ENCODE assay signal across 8 cellular contexts in the genomic region with DNA sequence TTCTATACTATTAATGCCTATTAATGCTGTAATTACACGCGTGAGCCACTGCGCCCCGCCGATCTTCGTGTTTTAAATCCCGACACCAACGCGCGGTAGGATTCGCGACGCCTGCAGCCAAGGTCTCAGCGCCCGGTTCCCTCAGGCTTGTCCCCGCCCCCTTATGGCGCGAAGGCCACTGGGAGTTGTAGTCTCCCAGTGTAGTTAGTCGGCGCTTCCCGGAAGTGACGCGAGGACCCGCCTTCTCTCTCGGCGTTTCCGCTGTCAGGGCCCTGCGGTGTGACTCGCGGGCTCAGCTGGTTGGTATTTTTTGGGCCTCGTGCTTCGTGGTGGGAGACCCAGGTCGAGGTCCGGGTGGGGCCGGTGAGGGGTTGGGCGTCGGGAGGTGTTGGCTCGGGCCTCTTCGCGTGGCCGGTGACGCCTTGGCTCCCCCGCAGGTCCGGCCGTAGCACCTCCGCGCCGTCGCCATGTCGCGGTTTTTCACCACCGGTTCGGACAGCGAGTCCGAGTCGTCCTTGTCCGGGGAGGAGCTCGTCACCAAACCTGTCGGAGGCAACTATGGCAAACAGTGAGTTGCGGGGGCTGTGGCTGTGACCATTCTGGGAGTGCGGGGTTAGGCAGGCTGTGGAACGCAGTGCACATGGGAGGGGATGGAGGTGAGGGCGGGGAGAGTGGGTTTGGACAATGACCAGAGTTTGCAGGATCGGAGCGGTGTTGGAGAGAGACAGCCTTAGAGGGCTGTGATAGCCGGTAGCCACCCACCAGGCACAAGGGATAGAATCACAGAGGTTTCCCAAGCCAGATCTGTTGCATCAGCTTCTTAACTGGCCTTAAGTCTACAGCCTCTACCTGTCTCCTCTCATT. TPM values are rescaled to one million over a fixed set of nuclear protein-coding genes. Genes with fewer than 3 reads are reported as not detected.
DNase-seq lines count a peak whose midpoint lies in the region; ATAC-seq and TF ChIP-seq lines count a peak whose summit lies in the region.
"Not testable (repeated sequence)": the region's sequence is repeated elsewhere in the genome, so short reads cannot be mapped to it uniquely, and the experiment has no call there.

A gene with protein sequence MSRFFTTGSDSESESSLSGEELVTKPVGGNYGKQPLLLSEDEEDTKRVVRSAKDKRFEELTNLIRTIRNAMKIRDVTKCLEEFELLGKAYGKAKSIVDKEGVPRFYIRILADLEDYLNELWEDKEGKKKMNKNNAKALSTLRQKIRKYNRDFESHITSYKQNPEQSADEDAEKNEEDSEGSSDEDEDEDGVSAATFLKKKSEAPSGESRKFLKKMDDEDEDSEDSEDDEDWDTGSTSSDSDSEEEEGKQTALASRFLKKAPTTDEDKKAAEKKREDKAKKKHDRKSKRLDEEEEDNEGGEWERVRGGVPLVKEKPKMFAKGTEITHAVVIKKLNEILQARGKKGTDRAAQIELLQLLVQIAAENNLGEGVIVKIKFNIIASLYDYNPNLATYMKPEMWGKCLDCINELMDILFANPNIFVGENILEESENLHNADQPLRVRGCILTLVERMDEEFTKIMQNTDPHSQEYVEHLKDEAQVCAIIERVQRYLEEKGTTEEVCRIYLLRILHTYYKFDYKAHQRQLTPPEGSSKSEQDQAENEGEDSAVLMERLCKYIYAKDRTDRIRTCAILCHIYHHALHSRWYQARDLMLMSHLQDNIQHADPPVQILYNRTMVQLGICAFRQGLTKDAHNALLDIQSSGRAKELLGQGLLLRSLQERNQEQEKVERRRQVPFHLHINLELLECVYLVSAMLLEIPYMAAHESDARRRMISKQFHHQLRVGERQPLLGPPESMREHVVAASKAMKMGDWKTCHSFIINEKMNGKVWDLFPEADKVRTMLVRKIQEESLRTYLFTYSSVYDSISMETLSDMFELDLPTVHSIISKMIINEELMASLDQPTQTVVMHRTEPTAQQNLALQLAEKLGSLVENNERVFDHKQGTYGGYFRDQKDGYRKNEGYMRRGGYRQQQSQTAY (plus strand): TSS at position 245 of the 864 bp plus-strand sequence. CDS start 223 bp downstream, at position 468.

- H3K27ac ChIP-seq in CD8-positive, alpha-beta T cell (ENCODE audit: low read depth, low read length), result not testable (repeated sequence)

- not testable (repeated sequence) for H3K27ac Mint-ChIP-seq in CD8-positive, alpha-beta T cell; IgD-negative memory B cell; stimulated activated memory B cell treated with anti-CD40 and anti-IgM and Interleukin-4, amounts not matched to agents 10 μg/mL and 1 μg/mL and 100 μg/mL, for 72 hours

- intact Hi-C loops in CD8-positive, alpha-beta T cell (cut with DNase I, micrococcal nuclease), result not testable (repeated sequence)

- H3K36me3 ChIP-seq in CD8-positive, alpha-beta T cell (ENCODE audit: insufficient read depth, low read length), result not testable (repeated sequence)

- CTCF ChIA-PET in CD8-positive, alpha-beta T cell (lab: Charles Lee), result not testable (repeated sequence)

- H3K36me3 Mint-ChIP-seq in CD8-positive, alpha-beta T cell; IgD-negative memory B cell; activated T-cell treated with anti-CD3 and anti-CD28 coated beads, Interleukin-2, amount 50 U/mL, for 4 hours (ENCODE audit: insufficient read depth); stimulated activated memory B cell treated with anti-CD40 and anti-IgM and Interleukin-4, amounts not matched to agents 10 μg/mL and 1 μg/mL and 100 μg/mL, for 72 hours: not testable (repeated sequence)

- not testable (repeated sequence) for H3K9me3 Mint-ChIP-seq in CD8-positive, alpha-beta T cell; IgD-negative memory B cell; activated T-cell treated with anti-CD3 and anti-CD28 coated beads, Interleukin-2, amount 50 U/mL, for 4 hours; stimulated activated memory B cell treated with anti-CD40 and anti-IgM and Interleukin-4, amounts not matched to agents 10 μg/mL and 1 μg/mL and 100 μg/mL, for 72 hours

- not testable (repeated sequence) for H3K4me1 ChIP-seq in CD8-positive, alpha-beta T cell (ENCODE audit: insufficient read depth, low read length)

- not testable (repeated sequence) for H3K27me3 Mint-ChIP-seq in CD8-positive, alpha-beta T cell (ENCODE audit: low read depth); IgD-negative memory B cell; activated T-cell treated with anti-CD3 and anti-CD28 coated beads, Interleukin-2, amount 50 U/mL, for 4 hours (ENCODE audit: low read depth); stimulated activated memory B cell treated with anti-CD40 and anti-IgM and Interleukin-4, amounts not matched to agents 10 μg/mL and 1 μg/mL and 100 μg/mL, for 72 hours

- not testable (repeated sequence) for H3K4me1 Mint-ChIP-seq in CD8-positive, alpha-beta T cell (ENCODE audit: low read depth); IgD-negative memory B cell; activated T-cell treated with anti-CD3 and anti-CD28 coated beads, Interleukin-2, amount 50 U/mL, for 4 hours (ENCODE audit: low read depth); stimulated activated memory B cell treated with anti-CD40 and anti-IgM and Interleukin-4, amounts not matched to agents 10 μg/mL and 1 μg/mL and 100 μg/mL, for 72 hours

- not testable (repeated sequence) for H3K4me3 ChIP-seq in CD8-positive, alpha-beta T cell (ENCODE audit: low read depth, low read length)

- POLR2A ChIA-PET in CD8-positive, alpha-beta T cell (lab: Charles Lee), result not testable (repeated sequence)

- ATAC-seq in CD8-positive, alpha-beta T cell, result peak; percentile 99
- ATAC-seq in GM19397 (IDR thresholded peaks at IDR 0.05; ENCODE audit: unreplicated experiment), result peak; percentile 99
- peak; percentile 98 for ATAC-seq in HG02870 (IDR thresholded peaks at IDR 0.05; ENCODE audit: unreplicated experiment)
- ATAC-seq in activated T-cell treated with anti-CD3 and anti-CD28 coated beads, Interleukin-2, amount 50 U/mL, for 4 hours, result peak; percentile 100
- peak; percentile 99 for ATAC-seq in esophagus mucosa
- ATAC-seq in stimulated activated memory B cell treated with anti-CD40 and anti-IgM and Interleukin-4, amounts not matched to agents 10 μg/mL and 1 μg/mL and 100 μg/mL, for 72 hours, result peak; percentile 100

- not testable (repeated sequence) for H3K9me3 ChIP-seq in CD8-positive, alpha-beta T cell (ENCODE audit: low read length)

- H3K27me3 ChIP-seq in CD8-positive, alpha-beta T cell (ENCODE audit: insufficient read depth, low read length), result not testable (repeated sequence)

- peak within 1 kb of the TSS; percentile 69 for H3K4me3 Mint-ChIP-seq in CD8-positive, alpha-beta T cell
- H3K4me3 Mint-ChIP-seq in IgD-negative memory B cell, result peak within 1 kb of the TSS in 1 of 4 donors; percentile 71
- H3K4me3 Mint-ChIP-seq in activated T-cell treated with anti-CD3 and anti-CD28 coated beads, Interleukin-2, amount 50 U/mL, for 4 hours; stimulated activated memory B cell treated with anti-CD40 and anti-IgM and Interleukin-4, amounts not matched to agents 10 μg/mL and 1 μg/mL and 100 μg/mL, for 72 hours: not testable (repeated sequence)

- not testable (repeated sequence) for DNase-seq in CD8-positive, alpha-beta T cell; activated T-cell treated with anti-CD3 and anti-CD28 coated beads, Interleukin-2, amount 50 U/mL, for 4 hours; lung microvascular endothelial cell (ENCODE audit: low read depth in 2 of 2)

- not testable (repeated sequence) for TF ChIP-seq CTCF in CD8-positive, alpha-beta T cell (IDR thresholded peaks at IDR 0.05)

RNA-seq across cellular contexts. Expression of the gene that starts here (rescaled TPM):
- total RNA-seq in CD8-positive, alpha-beta T cell, result 100 to 1,000 TPM; 186 to 197 TPM
- 255 TPM for polyA plus RNA-seq in IgD-negative memory B cell
- 1,000 to 10,000 TPM; 1,034 to 1,401 (median 1,284) TPM for total RNA-seq in activated T-cell treated with anti-CD3 and anti-CD28 coated beads, Interleukin-2, amount 50 U/mL, for 4 hours
- total RNA-seq in esophagus mucosa (318 TPM), lung microvascular endothelial cell (171 and 216 TPM in 2 replicates)
